ENCODE assay signal across 16 cellular contexts in genomic region chr13:49569993-49570689, GRCh38. TPM values are rescaled to one million over a fixed set of nuclear protein-coding genes. Genes with fewer than 3 reads are reported as not detected.
A peak's percentile ranks its signal among the peaks of the same experiment; 100 is the strongest.
DNase-seq lines count a peak whose midpoint lies in the region; ATAC-seq, FAIRE-seq and TF ChIP-seq lines count a peak whose summit lies in the region.
"Had no signal": no experiment of that assay in that cellular context is flagged by ENCODE, and none has a peak within 500 bp of the region (broad histone marks: within the 10 kb centered on the region; RNA-seq: fewer than 3 reads in every experiment).

No MANE protein-coding gene starts in this region.

- ATAC-seq in activated T-cell treated with anti-CD3 and anti-CD28 coated beads, Interleukin-2, amount 50 U/mL, for 72 hours (replicated peaks in 1 of 2) = peak; percentile 93 to 96
- ATAC-seq in HG02588 (IDR thresholded peaks at IDR 0.05; ENCODE audit: unreplicated experiment) = no peak

- no peaks in the 10 kb centered on the region for H3K9me3 Mint-ChIP-seq in activated T-cell treated with anti-CD3 and anti-CD28 coated beads, Interleukin-2, amount 50 U/mL, for 72 hours
- H3K9me3 Mint-ChIP-seq in astrocyte (ENCODE audit: unreplicated experiment) (no peaks in the 10 kb centered on the region), progenitor cell of endocrine pancreas (ENCODE audit: low read depth) (peaks cover 3% of the 10 kb centered on the region)
- H3K9me3 Mint-ChIP-seq in stimulated activated naive CD8-positive, alpha-beta T cell treated with anti-CD3 and anti-CD28 coated beads, Interleukin-15, Interleukin-2, amounts not matched to agents 100 ng/mL and 50 ng/mL, for 24 hours = no peaks in the 10 kb centered on the region
- H3K9me3 Mint-ChIP-seq: HFFc6 had no signal

- H3K9ac ChIP-seq in Loucy (ENCODE audit: low read depth, low read length, poor library complexity, severe bottlenecking) (peak overlapping the region; percentile 26), astrocyte (ENCODE audit: low read length) (no peak overlapping the region)
- H3K9ac ChIP-seq: parathyroid adenoma had no signal

- peaks cover 6% of the 10 kb centered on the region for H4K20me1 ChIP-seq in Loucy (ENCODE audit: insufficient read depth, low read length, poor library complexity, severe bottlenecking)
- peaks cover 12% of the 10 kb centered on the region for H4K20me1 ChIP-seq in astrocyte (ENCODE audit: insufficient read depth, low read length)

- peak overlapping the region in 1 of 2 donors; percentile 70 for H3K4me3 Mint-ChIP-seq in activated T-cell treated with anti-CD3 and anti-CD28 coated beads, Interleukin-2, amount 50 U/mL, for 72 hours
- H3K4me3 Mint-ChIP-seq in astrocyte (ENCODE audit: unreplicated experiment) (no peak overlapping the region), progenitor cell of endocrine pancreas (ENCODE audit: low read depth) (no peak overlapping the region)
- H3K4me3 Mint-ChIP-seq in stimulated activated naive CD8-positive, alpha-beta T cell treated with anti-CD3 and anti-CD28 coated beads, Interleukin-15, Interleukin-2, amounts not matched to agents 100 ng/mL and 50 ng/mL, for 24 hours = no peak overlapping the region
- H3K4me3 Mint-ChIP-seq: HFFc6 had no signal

- H3K4me2 ChIP-seq in Loucy (ENCODE audit: low read depth, low read length, poor library complexity, severe bottlenecking) (peak overlapping the region; percentile 57), astrocyte (ENCODE audit: low read length) (no peak overlapping the region)

- TF ChIP-seq CTCF in Loucy (conservative IDR thresholded peaks at IDR 0.05; ENCODE audit: low read length) (no peak), astrocyte (IDR thresholded peaks at IDR 0.05; ENCODE audit: insufficient read depth, low read depth, low read length) (no peak), progenitor cell of endocrine pancreas (IDR thresholded peaks at IDR 0.05; ENCODE audit: unreplicated experiment) (no peak)

- H3K9me2 ChIP-seq in Loucy (replicated peaks; ENCODE audit: low read depth, low read length) = no peaks in the 10 kb centered on the region

- H3F3A ChIP-seq in Loucy (ENCODE audit: low read depth) = 0 out of 2 replicates have a peak, but pooled peaks cover 2% of the 10 kb centered on the region

- no peaks in the 10 kb centered on the region for H3K9me3 ChIP-seq in Loucy (ENCODE audit: insufficient read depth, low read depth, low read length)
- H3K9me3 ChIP-seq in astrocyte (ENCODE audit: insufficient read depth, low read depth, low read length) = no peaks in the 10 kb centered on the region
- H3K9me3 ChIP-seq: suprapubic skin had no signal

- no peaks in the 10 kb centered on the region for H3K27me3 ChIP-seq in Loucy (ENCODE audit: insufficient read depth, low read length, poor library complexity, severe bottlenecking)
- no peaks in the 10 kb centered on the region for H3K27me3 ChIP-seq in astrocyte (ENCODE audit: insufficient read depth, low read length)
- H3K27me3 ChIP-seq: suprapubic skin had no signal

- H2AFZ ChIP-seq in Loucy (ENCODE audit: low read length) = no peak overlapping the region
- no peak overlapping the region for H2AFZ ChIP-seq in astrocyte (ENCODE audit: low read depth, low read length)
- H2AFZ ChIP-seq: parathyroid adenoma had no signal

- no peak for TF ChIP-seq POLR2A in H54 (IDR thresholded peaks at IDR 0.05; ENCODE audit: low read depth, low read length)

- peak; percentile 16 to 21 for DNase-seq in activated T-cell treated with anti-CD3 and anti-CD28 coated beads, Interleukin-2, amount 50 U/mL, for 72 hours
- DNase-seq in activated T-cell treated with anti-CD3 and anti-CD28 coated beads, Interleukin-2, amount 50 U/mL, for 48 hours = no peak
- peak; percentile 18 for DNase-seq in astrocyte (ENCODE audit: low read depth)
- DNase-seq in progenitor cell of endocrine pancreas (ENCODE audit: low spot score, unreplicated experiment) = no peak
- DNase-seq in H54 (ENCODE audit: insufficient read length, low spot score) = no peak
- DNase-seq: HFFc6; NCI-H1105; NK-92 treated with Interleukin-12 subunit alpha and Interleukin-12 subunit beta, amount 100 ng/mL, for 24 hours; stimulated activated CD4-positive, alpha-beta T cell treated with anti-CD3 and anti-CD28 coated beads, Interleukin-4, amount 100 ng/mL, for 1 hour had no signal

- H3K79me2 ChIP-seq in Loucy (ENCODE audit: insufficient read depth, low read length) = no peaks in the 10 kb centered on the region
- peaks cover 3% of the 10 kb centered on the region for H3K79me2 ChIP-seq in astrocyte (ENCODE audit: insufficient read depth, low read length)
- H3K79me2 ChIP-seq: parathyroid adenoma had no signal

- no peaks in the 10 kb centered on the region for H3K36me3 Mint-ChIP-seq in activated T-cell treated with anti-CD3 and anti-CD28 coated beads, Interleukin-2, amount 50 U/mL, for 72 hours (ENCODE audit: insufficient read depth in 2 of 2)
- H3K36me3 Mint-ChIP-seq in astrocyte (ENCODE audit: low read depth, unreplicated experiment) (peaks cover 13% of the 10 kb centered on the region), progenitor cell of endocrine pancreas (ENCODE audit: insufficient read depth) (peaks cover 15% of the 10 kb centered on the region)
- H3K36me3 Mint-ChIP-seq in stimulated activated naive CD8-positive, alpha-beta T cell treated with anti-CD3 and anti-CD28 coated beads, Interleukin-15, Interleukin-2, amounts not matched to agents 100 ng/mL and 50 ng/mL, for 24 hours (ENCODE audit: low read depth) = peaks cover 14% of the 10 kb centered on the region

- peaks cover 7% of the 10 kb centered on the region; the same call in 1 of the 2 replicates for H3K36me3 ChIP-seq in Loucy (ENCODE audit: insufficient read depth, low read length)
- H3K36me3 ChIP-seq in astrocyte (ENCODE audit: insufficient read depth, low read length) = no peaks in the 10 kb centered on the region

- H3K4me3 ChIP-seq in Loucy (ENCODE audit: low read length, poor library complexity, severe bottlenecking) (no peak overlapping the region), astrocyte (ENCODE audit: insufficient read depth, low read depth, low read length) (no peak overlapping the region)
- H3K4me3 ChIP-seq: lung, suprapubic skin had no signal

- peaks cover 31% of the 10 kb centered on the region for H3K4me1 Mint-ChIP-seq in activated T-cell treated with anti-CD3 and anti-CD28 coated beads, Interleukin-2, amount 50 U/mL, for 72 hours (ENCODE audit: low read depth)
- H3K4me1 Mint-ChIP-seq in astrocyte (ENCODE audit: low read depth, unreplicated experiment) (peaks cover 7% of the 10 kb centered on the region), progenitor cell of endocrine pancreas (ENCODE audit: low read depth) (peaks cover 2% of the 10 kb centered on the region)
- H3K4me1 Mint-ChIP-seq in stimulated activated naive CD8-positive, alpha-beta T cell treated with anti-CD3 and anti-CD28 coated beads, Interleukin-15, Interleukin-2, amounts not matched to agents 100 ng/mL and 50 ng/mL, for 24 hours (ENCODE audit: low read depth) = peaks cover 31% of the 10 kb centered on the region

- peak overlapping the region; percentile 94 for H3K27ac Mint-ChIP-seq in activated T-cell treated with anti-CD3 and anti-CD28 coated beads, Interleukin-2, amount 50 U/mL, for 72 hours
- no peak overlapping the region for H3K27ac Mint-ChIP-seq in astrocyte (ENCODE audit: unreplicated experiment)
- H3K27ac Mint-ChIP-seq in stimulated activated naive CD8-positive, alpha-beta T cell treated with anti-CD3 and anti-CD28 coated beads, Interleukin-15, Interleukin-2, amounts not matched to agents 100 ng/mL and 50 ng/mL, for 24 hours = peak overlapping the region; percentile 1
- no peak overlapping the region for H3K27ac Mint-ChIP-seq in progenitor cell of endocrine pancreas
- H3K27ac Mint-ChIP-seq: HFFc6 had no signal

- no peaks in the 10 kb centered on the region for H3K27me3 Mint-ChIP-seq in activated T-cell treated with anti-CD3 and anti-CD28 coated beads, Interleukin-2, amount 50 U/mL, for 72 hours (ENCODE audit: low read depth)
- H3K27me3 Mint-ChIP-seq in astrocyte (ENCODE audit: low read depth, unreplicated experiment) (no peaks in the 10 kb centered on the region), progenitor cell of endocrine pancreas (no peaks in the 10 kb centered on the region)
- H3K27me3 Mint-ChIP-seq in stimulated activated naive CD8-positive, alpha-beta T cell treated with anti-CD3 and anti-CD28 coated beads, Interleukin-15, Interleukin-2, amounts not matched to agents 100 ng/mL and 50 ng/mL, for 24 hours = no peaks in the 10 kb centered on the region

- peaks cover 16% of the 10 kb centered on the region for H3K4me1 ChIP-seq in Loucy (ENCODE audit: insufficient read depth, low read length, poor library complexity, severe bottlenecking)
- no peaks in the 10 kb centered on the region for H3K4me1 ChIP-seq in astrocyte (ENCODE audit: insufficient read depth, low read length)
- H3K4me1 ChIP-seq: parathyroid adenoma had no signal

- no peak for FAIRE-seq in astrocyte (lab: Jason Lieb, UNC)
- FAIRE-seq in H54 (lab: Jason Lieb, UNC) = no peak
- FAIRE-seq: colon had no signal

- no peak overlapping the region for H3K27ac ChIP-seq in astrocyte (ENCODE audit: low read depth, low read length)
- H3K27ac ChIP-seq: parathyroid adenoma, suprapubic skin had no signal

RNA-seq across cellular contexts. Expression of gene RCBTB1, which starts 15.2 kb away (rescaled TPM):
- 10 to 100 TPM; 23.8 to 26.9 TPM for total RNA-seq in activated T-cell treated with anti-CD3 and anti-CD28 coated beads, Interleukin-2, amount 50 U/mL, for 72 hours
- total RNA-seq in astrocyte (16.1 and 16.3 TPM in 2 replicates), progenitor cell of endocrine pancreas (29.8 and 34.5 TPM in 2 replicates)

RNA-seq across cellular contexts. Expression of gene ARL11, which starts 58.2 kb away (rescaled TPM):
- under 1 TPM; 0.35 to 0.65 TPM for total RNA-seq in activated T-cell treated with anti-CD3 and anti-CD28 coated beads, Interleukin-2, amount 50 U/mL, for 72 hours
- total RNA-seq in astrocyte (not detected in 2 replicates), progenitor cell of endocrine pancreas (0.10 TPM in 1 of 2 replicates, not detected in the other)
- total RNA-seq: HFFc6 had no signal

Comparison
In these comparisons a context has a peak if more than half of its experiments do, and no peak if none do; other contexts are left out.
1. DNase-seq: peak in activated T-cell treated with anti-CD3 and anti-CD28 coated beads, Interleukin-2, amount 50 U/mL, for 72 hours (2 of 2) and astrocyte (single experiment); none in activated T-cell treated with anti-CD3 and anti-CD28 coated beads, Interleukin-2, amount 50 U/mL, for 48 hours (0 of 2), progenitor cell of endocrine pancreas (single experiment) and H54 (single experiment).
2. H3K27ac Mint-ChIP-seq: peak in activated T-cell treated with anti-CD3 and anti-CD28 coated beads, Interleukin-2, amount 50 U/mL, for 72 hours (single experiment) and stimulated activated naive CD8-positive, alpha-beta T cell treated with anti-CD3 and anti-CD28 coated beads, Interleukin-15, Interleukin-2, amounts not matched to agents 100 ng/mL and 50 ng/mL, for 24 hours (single experiment); none in astrocyte (single experiment) and progenitor cell of endocrine pancreas (single experiment).